In genomic region chr7:2611401-2611800, GRCh38 we compare ENCODE assay signal across 12 cellular contexts.
"Had no signal": no experiment of that assay in that cellular context is flagged by ENCODE, and none has a peak within 500 bp of the region (broad histone marks: within the 10 kb centered on the region; RNA-seq: fewer than 3 reads in every experiment).

No MANE protein-coding gene starts in this region.

- H3K4me3 ChIP-seq: dorsolateral prefrontal cortex, tibial artery had no signal

- H3K27me3 ChIP-seq: dorsolateral prefrontal cortex, tibial artery had no signal

- H3K27ac ChIP-seq: dorsolateral prefrontal cortex had no signal

- H3K9me3 ChIP-seq: tibial artery had no signal

- DNase-seq: activated B cell treated with CpG ODN at 0.5 μM for 24 hours; activated CD4-positive, alpha-beta memory T cell treated with anti-CD3 and anti-CD28 coated beads, Interleukin-2, amount 10 ng/mL, durations not matched to agents 7 days and 5 days; activated CD4-positive, alpha-beta T cell treated with anti-CD3 and anti-CD28 coated beads for 4 hours; activated CD8-positive, alpha-beta memory T cell treated with anti-CD3 and anti-CD28 coated beads, Interleukin-2, amount 10 ng/mL, durations not matched to agents 7 days and 5 days; amygdala; dorsolateral prefrontal cortex; erythroblast; foreskin melanocyte; hypothalamus; stimulated activated CD4-positive, alpha-beta T cell treated with anti-CD3 and anti-CD28 coated beads, Interleukin-2, amount 100 ng/mL, for 24 hours; stimulated activated naive CD8-positive, alpha-beta T cell treated with anti-CD3 and anti-CD28 coated beads, Interleukin-15, Interleukin-2, amounts not matched to agents 100 U/mL and 50 U/mL, for 24 hours; tibial artery had no signal

- ATAC-seq: activated CD8-positive, alpha-beta memory T cell treated with anti-CD3 and anti-CD28 coated beads, Interleukin-2, amount 10 ng/mL, durations not matched to agents 7 days and 5 days; stimulated activated naive CD8-positive, alpha-beta T cell treated with anti-CD3 and anti-CD28 coated beads, Interleukin-15, Interleukin-2, amounts not matched to agents 100 U/mL and 50 U/mL, for 24 hours had no signal
